Comparison of ENCODE assay signal across 8 cellular contexts in the genomic region with DNA sequence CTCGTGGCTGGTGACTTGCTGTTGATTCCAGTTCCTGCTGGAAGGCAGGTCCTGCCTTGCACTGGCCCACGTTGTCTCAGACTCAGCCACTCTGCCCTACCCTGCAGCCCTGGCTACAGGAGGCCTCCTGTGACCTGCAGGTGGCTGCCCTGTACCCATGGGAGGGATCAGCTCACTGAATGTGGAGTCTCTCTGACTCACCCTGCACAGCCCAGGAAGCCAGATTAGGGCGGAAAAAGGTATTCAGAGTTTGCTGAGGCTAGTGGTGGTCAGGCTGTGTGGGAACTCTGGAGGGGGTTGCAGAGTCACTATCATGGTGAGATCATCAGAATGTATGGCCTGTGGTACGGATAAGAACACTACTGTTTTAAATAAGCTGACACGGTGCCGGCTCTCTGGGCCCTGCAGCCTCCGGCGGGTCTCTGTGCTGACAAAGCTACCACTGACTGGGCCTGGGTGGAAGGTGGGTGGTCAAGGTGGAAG. TPM values are rescaled to one million over a fixed set of nuclear protein-coding genes. Genes with fewer than 3 reads are reported as not detected.
DNase-seq lines count a peak whose midpoint lies in the region; ATAC-seq and TF ChIP-seq lines count a peak whose summit lies in the region.

No MANE protein-coding gene starts in this region.

- POLR2A ChIA-PET in activated CD4-positive, alpha-beta memory T cell treated with anti-CD3 and anti-CD28 coated beads for 36 hours (lab: Charles Lee) = interaction anchor here (0.6 to 1.3 kb wide), 5 partner anchors 10 to 85 kb away, joined by 3 to 7 read pairs (median 4); a partner anchor contains a TSS

- no peaks in the 10 kb centered on the region for H3K27me3 Mint-ChIP-seq in HFFc6 (ENCODE audit: insufficient read depth)
- no peaks in the 10 kb centered on the region for H3K27me3 Mint-ChIP-seq in activated CD4-positive, alpha-beta memory T cell treated with anti-CD3 and anti-CD28 coated beads for 36 hours
- H3K27me3 Mint-ChIP-seq in stimulated activated naive CD8-positive, alpha-beta T cell treated with anti-CD3 and anti-CD28 coated beads, Interleukin-15, Interleukin-2, amounts not matched to agents 100 ng/mL and 50 ng/mL, for 24 hours = no peaks in the 10 kb centered on the region

- peak overlapping the region; percentile 42; the same call in 1 of the 2 replicates for H3K4me3 Mint-ChIP-seq in HFFc6
- no peak overlapping the region for H3K4me3 Mint-ChIP-seq in activated CD4-positive, alpha-beta memory T cell treated with anti-CD3 and anti-CD28 coated beads for 36 hours
- H3K4me3 Mint-ChIP-seq in stimulated activated naive CD8-positive, alpha-beta T cell treated with anti-CD3 and anti-CD28 coated beads, Interleukin-15, Interleukin-2, amounts not matched to agents 100 ng/mL and 50 ng/mL, for 24 hours = peak overlapping the region; percentile 5

- TF ChIP-seq CTCF in HFFc6 (IDR thresholded peaks at IDR 0.05) = peak; percentile 57; the same call in 1 of the 2 replicates

- DNase-seq in AG08395 (ENCODE audit: low spot score) (peak; percentile 85), HFFc6 (peak; percentile 94), glomerular visceral epithelial cell (ENCODE audit: extremely low spot score) (peak; percentile 98), retina (no peak), DMS79 (lab: John Stamatoyannopoulos, UW) (no peak)
- peak; percentile 79 for DNase-seq in activated CD4-positive, alpha-beta memory T cell treated with anti-CD3 and anti-CD28 coated beads for 36 hours

- intact Hi-C loops in activated CD4-positive, alpha-beta memory T cell treated with anti-CD3 and anti-CD28 coated beads for 36 hours (cut with micrococcal nuclease) = loop anchor here (1.0 kb wide), 1 partner anchor 15 kb away; no protein-coding TSS in a partner anchor

- H3K4me1 Mint-ChIP-seq in HFFc6 (ENCODE audit: low read depth) = peaks cover 34% of the 10 kb centered on the region
- H3K4me1 Mint-ChIP-seq in activated CD4-positive, alpha-beta memory T cell treated with anti-CD3 and anti-CD28 coated beads for 36 hours (ENCODE audit: low read depth) = peaks cover 6% of the 10 kb centered on the region
- H3K4me1 Mint-ChIP-seq in stimulated activated naive CD8-positive, alpha-beta T cell treated with anti-CD3 and anti-CD28 coated beads, Interleukin-15, Interleukin-2, amounts not matched to agents 100 ng/mL and 50 ng/mL, for 24 hours (ENCODE audit: low read depth) = peaks cover 28% of the 10 kb centered on the region

- no peaks in the 10 kb centered on the region for H3K9me3 Mint-ChIP-seq in HFFc6
- no peaks in the 10 kb centered on the region for H3K9me3 Mint-ChIP-seq in activated CD4-positive, alpha-beta memory T cell treated with anti-CD3 and anti-CD28 coated beads for 36 hours
- H3K9me3 Mint-ChIP-seq in stimulated activated naive CD8-positive, alpha-beta T cell treated with anti-CD3 and anti-CD28 coated beads, Interleukin-15, Interleukin-2, amounts not matched to agents 100 ng/mL and 50 ng/mL, for 24 hours = no peaks in the 10 kb centered on the region

- H3K27ac Mint-ChIP-seq in HFFc6 = peak overlapping the region; percentile 94
- H3K27ac Mint-ChIP-seq in activated CD4-positive, alpha-beta memory T cell treated with anti-CD3 and anti-CD28 coated beads for 36 hours = peak overlapping the region; percentile 45
- H3K27ac Mint-ChIP-seq in stimulated activated naive CD8-positive, alpha-beta T cell treated with anti-CD3 and anti-CD28 coated beads, Interleukin-15, Interleukin-2, amounts not matched to agents 100 ng/mL and 50 ng/mL, for 24 hours = peak overlapping the region; percentile 85

- CTCF ChIA-PET in activated CD4-positive, alpha-beta memory T cell treated with anti-CD3 and anti-CD28 coated beads for 36 hours (lab: Charles Lee) = interaction anchor here (0.7 to 1.3 kb wide), 6 partner anchors 8 to 229 kb away, joined by 3 to 7 read pairs (median 3); no protein-coding TSS in a partner anchor

- no peak for ATAC-seq in GM21381 (IDR thresholded peaks at IDR 0.05; ENCODE audit: unreplicated experiment)

- peaks cover 15% of the 10 kb centered on the region for H3K36me3 Mint-ChIP-seq in HFFc6 (ENCODE audit: low read depth)
- H3K36me3 Mint-ChIP-seq in activated CD4-positive, alpha-beta memory T cell treated with anti-CD3 and anti-CD28 coated beads for 36 hours = peaks cover 4% of the 10 kb centered on the region
- H3K36me3 Mint-ChIP-seq in stimulated activated naive CD8-positive, alpha-beta T cell treated with anti-CD3 and anti-CD28 coated beads, Interleukin-15, Interleukin-2, amounts not matched to agents 100 ng/mL and 50 ng/mL, for 24 hours (ENCODE audit: low read depth) = peaks cover 4% of the 10 kb centered on the region

RNA-seq across cellular contexts. Expression of a gene that starts 24.7 kb away (rescaled TPM):
- total RNA-seq in HFFc6 (2021; fragmentation: NEBNext Ultra II Directional; extraction: Animal tissue kit (Norgen Biotek cat#: 25700)) = 10 to 100 TPM; 65.4 to 75.6 (median 70.2) TPM
- total RNA-seq in activated CD4-positive, alpha-beta memory T cell treated with anti-CD3 and anti-CD28 coated beads for 36 hours = 10 to 100 TPM; 23.4 to 24.0 TPM

RNA-seq across cellular contexts. Expression of a gene that starts 27.7 kb away (rescaled TPM):
- total RNA-seq in HFFc6 (2021; fragmentation: NEBNext Ultra II Directional; extraction: Animal tissue kit (Norgen Biotek cat#: 25700)) = 10 to 100 TPM; 46.2 to 53.2 (median 51.6) TPM
- 10 to 100 TPM; 48.5 to 51.0 TPM for total RNA-seq in activated CD4-positive, alpha-beta memory T cell treated with anti-CD3 and anti-CD28 coated beads for 36 hours

Comparison
In these comparisons a context has a peak if more than half of its experiments do, and no peak if none do; other contexts are left out.
1. DNase-seq: peak in AG08395 (single experiment), HFFc6 (single experiment), activated CD4-positive, alpha-beta memory T cell treated with anti-CD3 and anti-CD28 coated beads for 36 hours (single experiment) and glomerular visceral epithelial cell (single experiment); none in retina (single experiment) and DMS79 (single experiment).
2. Peak in every context shown above with its lines, with median percentiles within 50 percentile points of each other: H3K27ac Mint-ChIP-seq.